16 cellular contexts compared by ENCODE assay signal in the genomic region with DNA sequence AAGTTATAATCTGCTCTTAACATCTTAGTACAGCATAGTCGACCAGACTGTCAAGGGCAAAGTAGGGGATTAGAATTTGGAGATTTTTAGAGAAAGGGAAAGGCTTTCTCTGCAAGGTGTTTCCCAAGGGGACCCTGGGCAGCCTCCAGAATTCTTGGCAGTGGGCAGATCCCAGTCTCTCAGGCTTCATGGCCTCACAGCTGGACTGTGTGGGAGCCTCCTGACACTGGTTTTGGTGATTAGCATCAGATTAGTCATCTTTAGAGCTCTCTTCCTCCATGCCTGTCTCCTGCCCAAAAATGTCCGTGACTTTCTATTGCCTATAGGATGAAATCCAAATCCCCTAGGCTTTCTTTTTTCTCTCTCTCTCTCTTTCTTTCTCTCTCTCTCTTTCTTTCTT.
A peak's percentile ranks its signal among the peaks of the same experiment; 100 is the strongest.
DNase-seq lines count a peak whose midpoint lies in the region; ATAC-seq and TF ChIP-seq lines count a peak whose summit lies in the region.
"Had no signal": no experiment of that assay in that cellular context is flagged by ENCODE, and none has a peak within 500 bp of the region (broad histone marks: within the 10 kb centered on the region; RNA-seq: fewer than 3 reads in every experiment).

No MANE protein-coding gene starts in this region.

- peak; percentile 19 for DNase-seq in esophagus muscularis mucosa (ENCODE audit: extremely low spot score)
- DNase-seq in testis = no peak
- DNase-seq in tibial artery = no peak
- no peak for DNase-seq in activated CD8-positive, alpha-beta T cell treated with anti-CD3 and anti-CD28 coated beads for 36 hours
- DNase-seq: activated CD8-positive, alpha-beta memory T cell treated with anti-CD3 and anti-CD28 coated beads for 24 hours; activated gamma-delta T cell treated with Interleukin-2 at 50 U/mL for 16 hours; DMS79; NCI-H2171; stimulated activated CD4-positive, alpha-beta T cell treated with anti-CD3 and anti-CD28 coated beads, Interleukin-2, amount 100 ng/mL, for 24 hours; upper lobe of left lung had no signal

- H3K4me1 ChIP-seq in esophagus muscularis mucosa = no peaks in the 10 kb centered on the region
- H3K4me1 ChIP-seq in testis = no peaks in the 10 kb centered on the region
- H3K4me1 ChIP-seq in tibial artery = no peaks in the 10 kb centered on the region

- H3K36me3 Mint-ChIP-seq in activated CD8-positive, alpha-beta T cell treated with anti-CD3 and anti-CD28 coated beads for 36 hours (ENCODE audit: low read depth) = no peaks in the 10 kb centered on the region

- peak; percentile 4 for ATAC-seq in GM18519 (IDR thresholded peaks at IDR 0.05; ENCODE audit: low FRiP score, unreplicated experiment)
- ATAC-seq in GM21526 (IDR thresholded peaks at IDR 0.05; ENCODE audit: low FRiP score, unreplicated experiment) = peak; percentile 7
- ATAC-seq in HG03103 (IDR thresholded peaks at IDR 0.05; ENCODE audit: low read depth, unreplicated experiment) = peak; percentile 14
- no peak for ATAC-seq in GM21786 (IDR thresholded peaks at IDR 0.05; ENCODE audit: unreplicated experiment)
- no peak for ATAC-seq in activated CD8-positive, alpha-beta T cell treated with anti-CD3 and anti-CD28 coated beads for 36 hours

- no peak overlapping the region for H3K4me3 Mint-ChIP-seq in activated CD8-positive, alpha-beta T cell treated with anti-CD3 and anti-CD28 coated beads for 36 hours
- H3K4me3 Mint-ChIP-seq: B cell, nephron had no signal

- H3K27ac ChIP-seq in esophagus muscularis mucosa (replicated peaks in 1 of 4) = no peak overlapping the region
- H3K27ac ChIP-seq in testis = no peak overlapping the region
- H3K27ac ChIP-seq in tibial artery = no peak overlapping the region
- H3K27ac ChIP-seq: upper lobe of left lung had no signal

- CTCF ChIA-PET in activated CD8-positive, alpha-beta T cell treated with anti-CD3 and anti-CD28 coated beads for 36 hours (lab: Charles Lee) = no interaction called here

- no peak overlapping the region for H3K4me3 ChIP-seq in esophagus muscularis mucosa
- H3K4me3 ChIP-seq in testis = no peak overlapping the region
- H3K4me3 ChIP-seq in tibial artery = no peak overlapping the region
- H3K4me3 ChIP-seq: upper lobe of left lung had no signal

- TF ChIP-seq EP300 in esophagus muscularis mucosa (IDR thresholded peaks at IDR 0.05) = no peak

- intact Hi-C loops in esophagus muscularis mucosa (cut with DNase I) (no loop called here), testis (cut with DNase I; ENCODE audit: low total_unique reads) (no loop called here), tibial artery (cut with DNase I; ENCODE audit: low total_unique reads) (no loop called here)
- intact Hi-C loops in activated CD8-positive, alpha-beta T cell treated with anti-CD3 and anti-CD28 coated beads for 36 hours (cut with micrococcal nuclease) = no loop called here

- TF ChIP-seq POLR2A in esophagus muscularis mucosa (IDR thresholded peaks at IDR 0.05; ENCODE audit: low read depth) (no peak), testis (IDR thresholded peaks at IDR 0.05) (no peak)

- 67% methylated on average over 2 of the region's 2 CpGs for WGBS in esophagus muscularis mucosa
- 63 to 67% methylated on average over 2 of the region's 2 CpGs for WGBS in testis, 2 donors

- TF ChIP-seq CTCF in esophagus muscularis mucosa (IDR thresholded peaks at IDR 0.05) (no peak), testis (IDR thresholded peaks at IDR 0.05) (no peak), tibial artery (IDR thresholded peaks at IDR 0.05) (no peak)
- no peak for TF ChIP-seq CTCF in activated CD8-positive, alpha-beta T cell treated with anti-CD3 and anti-CD28 coated beads for 36 hours (IDR thresholded peaks at IDR 0.05)

- H3K9me3 Mint-ChIP-seq in activated CD8-positive, alpha-beta T cell treated with anti-CD3 and anti-CD28 coated beads for 36 hours = no peaks in the 10 kb centered on the region
- H3K9me3 Mint-ChIP-seq: nephron had no signal

- H3K9me3 ChIP-seq in esophagus muscularis mucosa (no peaks in the 10 kb centered on the region), testis (no peaks in the 10 kb centered on the region), tibial artery (no peaks in the 10 kb centered on the region)
- H3K9me3 ChIP-seq: upper lobe of left lung had no signal

- H3K27me3 ChIP-seq in esophagus muscularis mucosa (no peaks in the 10 kb centered on the region), testis (no peaks in the 10 kb centered on the region), tibial artery (no peaks in the 10 kb centered on the region)
- H3K27me3 ChIP-seq: upper lobe of left lung had no signal

- no peaks in the 10 kb centered on the region for H3K4me1 Mint-ChIP-seq in activated CD8-positive, alpha-beta T cell treated with anti-CD3 and anti-CD28 coated beads for 36 hours (ENCODE audit: low read depth)

- no peaks in the 10 kb centered on the region for H3K36me3 ChIP-seq in esophagus muscularis mucosa
- no peaks in the 10 kb centered on the region for H3K36me3 ChIP-seq in testis (ENCODE audit: low read depth, missing control alignments)
- no peaks in the 10 kb centered on the region for H3K36me3 ChIP-seq in tibial artery
- H3K36me3 ChIP-seq: upper lobe of left lung had no signal

- peaks cover 3% of the 10 kb centered on the region for H3K27me3 Mint-ChIP-seq in activated CD8-positive, alpha-beta T cell treated with anti-CD3 and anti-CD28 coated beads for 36 hours
- H3K27me3 Mint-ChIP-seq: B cell had no signal

- POLR2A ChIA-PET in activated CD8-positive, alpha-beta T cell treated with anti-CD3 and anti-CD28 coated beads for 36 hours (lab: Charles Lee) = no interaction called here

- H3K27ac Mint-ChIP-seq in activated CD8-positive, alpha-beta T cell treated with anti-CD3 and anti-CD28 coated beads for 36 hours = no peak overlapping the region
- H3K27ac Mint-ChIP-seq: B cell, nephron had no signal

Comparison
In these comparisons a context has a peak if more than half of its experiments do, and no peak if none do; other contexts are left out.
1. ATAC-seq: peak in GM18519 (single experiment), GM21526 (single experiment) and HG03103 (single experiment); none in GM21786 (single experiment) and activated CD8-positive, alpha-beta T cell treated with anti-CD3 and anti-CD28 coated beads for 36 hours (single experiment).